15 cellular contexts compared by ENCODE assay signal in the genomic region with DNA sequence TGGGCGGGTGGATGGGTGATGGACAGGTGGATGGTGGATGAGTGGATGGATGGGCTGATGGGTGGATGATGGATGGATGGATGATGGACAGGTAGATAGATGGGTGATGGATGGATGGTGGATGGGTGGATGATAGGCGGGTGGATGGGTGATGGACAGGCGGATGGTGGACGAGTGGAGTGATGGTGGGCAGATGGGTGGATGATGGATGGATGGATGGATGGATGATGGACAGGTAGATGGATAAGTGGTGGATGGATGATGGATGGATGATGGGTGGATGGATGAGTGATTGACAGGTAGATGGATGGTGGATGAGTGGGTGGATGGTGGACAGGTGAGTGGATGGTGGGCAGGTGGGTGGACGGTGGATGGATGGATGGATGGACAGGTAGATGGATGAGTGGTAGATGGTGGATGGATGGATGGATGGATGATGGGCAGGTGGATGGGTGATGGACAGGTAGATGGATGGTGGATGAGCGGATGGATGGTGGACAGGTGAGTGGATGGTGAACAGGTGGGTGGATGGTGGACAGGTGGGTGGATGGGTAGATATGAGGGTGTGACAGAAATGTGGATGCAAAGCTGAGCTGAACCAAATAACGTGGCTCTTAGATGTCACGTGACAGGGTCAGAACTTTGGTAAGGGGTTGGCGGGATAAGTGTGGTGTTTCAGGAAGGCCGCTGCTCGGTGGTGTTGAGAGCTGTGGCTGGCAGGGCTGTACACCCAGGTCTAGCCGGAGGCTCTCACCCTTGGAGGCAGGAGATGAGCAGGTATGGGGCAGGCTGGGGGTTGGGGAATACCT.
"Had no signal": no experiment of that assay in that cellular context is flagged by ENCODE, and none has a peak within 500 bp of the region (broad histone marks: within the 10 kb centered on the region; RNA-seq: fewer than 3 reads in every experiment).

No MANE protein-coding gene starts in this region.

- H3K36me3 Mint-ChIP-seq: natural killer cell; stimulated activated memory B cell treated with anti-CD40 and anti-IgM and Interleukin-4, amounts not matched to agents 10 μg/mL and 1 μg/mL and 100 μg/mL, for 72 hours had no signal

- H3K9me3 ChIP-seq: heart right ventricle, mucosa of descending colon, psoas muscle, spleen, stomach had no signal

- H3K27me3 ChIP-seq: heart right ventricle, spleen, stomach had no signal

- ATAC-seq: heart right ventricle; natural killer cell; psoas muscle; sciatic nerve; stimulated activated memory B cell treated with anti-CD40 and anti-IgM and Interleukin-4, amounts not matched to agents 10 μg/mL and 1 μg/mL and 100 μg/mL, for 72 hours had no signal

- H3K36me3 ChIP-seq: heart right ventricle, spleen, stomach had no signal

- H3K9me3 Mint-ChIP-seq: endodermal cell had no signal

- H3K4me3 Mint-ChIP-seq: endodermal cell; natural killer cell; stimulated activated memory B cell treated with anti-CD40 and anti-IgM and Interleukin-4, amounts not matched to agents 10 μg/mL and 1 μg/mL and 100 μg/mL, for 72 hours had no signal

- H3K4me3 ChIP-seq: coronary artery, heart right ventricle, mucosa of descending colon, psoas muscle, spleen, stomach had no signal

- H3K4me1 Mint-ChIP-seq: endodermal cell; natural killer cell; stimulated activated memory B cell treated with anti-CD40 and anti-IgM and Interleukin-4, amounts not matched to agents 10 μg/mL and 1 μg/mL and 100 μg/mL, for 72 hours had no signal

- FAIRE-seq: frontal cortex had no signal

- H3K27ac ChIP-seq: coronary artery, heart right ventricle, psoas muscle, spleen, stomach had no signal

- H3K27ac Mint-ChIP-seq: endodermal cell; natural killer cell; stimulated activated memory B cell treated with anti-CD40 and anti-IgM and Interleukin-4, amounts not matched to agents 10 μg/mL and 1 μg/mL and 100 μg/mL, for 72 hours had no signal

- DNase-seq: effector CD4-positive, alpha-beta T cell; heart right ventricle; natural killer cell; psoas muscle; retina; spleen; stimulated activated CD4-positive, alpha-beta T cell treated with anti-CD3 and anti-CD28 coated beads, Interleukin-1b, Interleukin-23, amount 100 ng/mL, for 48 hours; stimulated activated CD4-positive, alpha-beta T cell treated with anti-CD3 and anti-CD28 coated beads, Interleukin-4, amount 100 ng/mL, for 24 hours had no signal
